ENCODE assay signal across 8 cellular contexts in the genomic region with DNA sequence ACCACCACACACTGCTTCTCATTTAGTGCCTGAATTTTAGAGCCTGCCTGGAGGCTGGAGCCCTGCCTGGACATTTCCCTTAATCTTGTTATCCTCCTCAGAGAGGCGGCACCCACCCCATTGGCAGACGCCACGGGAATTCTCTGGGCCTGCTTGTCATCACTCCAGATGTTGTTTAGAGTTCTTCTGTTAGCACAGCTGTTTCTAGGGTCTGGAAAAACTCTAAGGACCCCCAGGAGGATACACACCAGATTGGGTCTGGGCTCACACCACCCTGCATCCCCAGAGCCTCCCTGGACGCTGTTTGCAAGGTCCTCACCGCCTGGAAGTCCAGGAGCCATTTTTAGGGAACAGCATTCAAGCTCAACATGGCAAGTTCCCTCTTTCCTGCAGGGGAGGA. TPM values are rescaled to one million over a fixed set of nuclear protein-coding genes. Genes with fewer than 3 reads are reported as not detected.
DNase-seq lines count a peak whose midpoint lies in the region; TF ChIP-seq lines count a peak whose summit lies in the region.

No MANE protein-coding gene starts in this region.

- no peak for TF ChIP-seq CTCF in Calu3 (IDR thresholded peaks at IDR 0.05; ENCODE audit: unreplicated experiment)
- no peak for TF ChIP-seq CTCF in fibroblast of villous mesenchyme (IDR thresholded peaks at IDR 0.05; ENCODE audit: insufficient read depth, low read depth, low read length)
- no peak for TF ChIP-seq CTCF in sigmoid colon (IDR thresholded peaks at IDR 0.05)

- peaks cover 13% of the 10 kb centered on the region for H3K27me3 Mint-ChIP-seq in Calu3 (ENCODE audit: unreplicated experiment)

- peaks cover 53% of the 10 kb centered on the region for H3K4me1 ChIP-seq in SJSA1 (replicated peaks)
- peaks cover 0 to 51% (median 30%) of the 10 kb centered on the region in 4 donors for H3K4me1 ChIP-seq in sigmoid colon

- H3K36me3 ChIP-seq in SJSA1 (peaks cover 5% of the 10 kb centered on the region; the same call in 1 of the 2 replicates), sigmoid colon (peaks cover 0 to 23% (median 8%) of the 10 kb centered on the region in 4 donors)

- DNase-seq in Calu3 (no peak), SJSA1 (ENCODE audit: low read depth in 1 of 2, low spot score in 2 of 2) (no peak), fibroblast of villous mesenchyme (ENCODE audit: low read depth) (peak; percentile 86), sigmoid colon (peak; percentile 76), 8988T (no peak), NCI-H526 treated with DMSO at 0.1 percent for 48 hours (lab: John Stamatoyannopoulos, UW) (no peak), SKM-1 treated with dmso at 0.1 percent for 144 hours (lab: John Stamatoyannopoulos, UW; ENCODE audit: unreplicated experiment) (no peak), NOMO-1 treated with dmso at 0.1 percent for 144 hours (lab: John Stamatoyannopoulos, UW; ENCODE audit: unreplicated experiment) (no peak)

- H3K36me3 Mint-ChIP-seq in Calu3 (ENCODE audit: insufficient read depth, unreplicated experiment) = peaks cover 15% of the 10 kb centered on the region

- no TSS peak for BruUV-seq in Calu3 (replicated peaks; lab: Mats Ljungman, UMichigan)

- no peaks in the 10 kb centered on the region for H3K9me3 Mint-ChIP-seq in Calu3 (ENCODE audit: low read depth, unreplicated experiment)

- CTCF ChIA-PET in Calu3 (lab: Charles Lee) = no interaction called here

- H3K4me3 ChIP-seq in SJSA1 (peak overlapping the region; percentile 41), fibroblast of villous mesenchyme (ENCODE audit: low read depth, low read length) (peak overlapping the region; percentile 81), sigmoid colon (peak overlapping the region; percentile 41 to 55 (median 50))

- H3K27me3 ChIP-seq in SJSA1 (replicated peaks) = no peaks in the 10 kb centered on the region
- no peaks in the 10 kb centered on the region for H3K27me3 ChIP-seq in sigmoid colon

- H3K4me3 Mint-ChIP-seq in Calu3 (ENCODE audit: low read depth, unreplicated experiment) = peak overlapping the region; percentile 84

- H3K9me3 ChIP-seq in SJSA1 (replicated peaks) (no peaks in the 10 kb centered on the region), sigmoid colon (no peaks in the 10 kb centered on the region)

- H3K27ac ChIP-seq in SJSA1 (peak overlapping the region; percentile 91), sigmoid colon (peak overlapping the region; percentile 80 to 87 (median 84))

- no peak for TF ChIP-seq POLR2A in sigmoid colon (IDR thresholded peaks at IDR 0.05)

- no peak overlapping the region for H3K27ac Mint-ChIP-seq in Calu3 (ENCODE audit: unreplicated experiment)

- no peak for TF ChIP-seq EP300 in sigmoid colon (IDR thresholded peaks at IDR 0.05)

- H3K4me1 Mint-ChIP-seq in Calu3 (ENCODE audit: low read depth, unreplicated experiment) = peaks cover 25% of the 10 kb centered on the region

- WGBS in sigmoid colon, 2 donors = 66 to 82% methylated on average over 5 of the region's 5 CpGs

- intact Hi-C loops in Calu3 (cut with micrococcal nuclease; ENCODE audit: unreplicated experiment) (no loop called here), sigmoid colon (cut with DNase I) (no loop called here)

RNA-seq across cellular contexts. Expression of a gene that starts 0.6 kb away (rescaled TPM):
- total RNA-seq in Calu3 (2022) = 57.1 and 168 TPM in 2 replicates
- total RNA-seq in SJSA1 (2014; rRNA removed; shearing (Covaris generic)) = 13.4 and 19.9 TPM in 2 replicates
- total RNA-seq in fibroblast of villous mesenchyme = 45.8 and 58.3 TPM in 2 replicates
- total RNA-seq in sigmoid colon = 10 to 100 TPM in 3 of 4 donors, 1 to 10 TPM in 1; 9.7 to 59.5 (median 35.8) TPM
- 10 to 100 TPM in 1 of 3 donors, 1 to 10 TPM in 2; 3.2 to 64.1 (median 3.6) TPM for polyA plus RNA-seq in sigmoid colon

RNA-seq across cellular contexts. Expression of a gene that starts 20.7 kb away (rescaled TPM):
- total RNA-seq in Calu3 (2022) (0.59 and 1.5 TPM in 2 replicates), fibroblast of villous mesenchyme (under 0.01 and 0.32 TPM in 2 replicates), sigmoid colon (not detected)
- total RNA-seq in SJSA1 (2014; rRNA removed; shearing (Covaris generic)) = 0.87 TPM in 1 of 2 replicates, not detected in the other
- polyA plus RNA-seq in sigmoid colon = under 1 TPM in 1 of 3 donors, not detected in 2; 0.52 TPM

RNA-seq across cellular contexts. Expression of a gene that starts 42.1 kb away (rescaled TPM):
- 0.71 and 3.1 TPM in 2 replicates for total RNA-seq in Calu3 (2022)
- not detected in 2 replicates for total RNA-seq in SJSA1 (2014; rRNA removed; shearing (Covaris generic))
- under 0.01 TPM in 1 of 2 replicates, not detected in the other for total RNA-seq in fibroblast of villous mesenchyme
- under 1 TPM in 1 of 4 donors, not detected in 3; 0.14 TPM for total RNA-seq in sigmoid colon
- under 1 TPM in 2 of 3 donors, not detected in 1; under 0.01 to 0.03 TPM for polyA plus RNA-seq in sigmoid colon

Comparison
In these comparisons a context has a peak if more than half of its experiments do, and no peak if none do; other contexts are left out.
1. DNase-seq: peak in fibroblast of villous mesenchyme (single experiment) and sigmoid colon (single experiment); none in Calu3 (single experiment), SJSA1 (0 of 2), 8988T (single experiment), NCI-H526 treated with DMSO at 0.1 percent for 48 hours (single experiment), SKM-1 treated with dmso at 0.1 percent for 144 hours (single experiment) and NOMO-1 treated with dmso at 0.1 percent for 144 hours (single experiment).
2. Peak in every context shown above with its lines, with median percentiles within 50 percentile points of each other: H3K4me3 ChIP-seq.